ENCODE assay signal across 10 cellular contexts in the genomic region with DNA sequence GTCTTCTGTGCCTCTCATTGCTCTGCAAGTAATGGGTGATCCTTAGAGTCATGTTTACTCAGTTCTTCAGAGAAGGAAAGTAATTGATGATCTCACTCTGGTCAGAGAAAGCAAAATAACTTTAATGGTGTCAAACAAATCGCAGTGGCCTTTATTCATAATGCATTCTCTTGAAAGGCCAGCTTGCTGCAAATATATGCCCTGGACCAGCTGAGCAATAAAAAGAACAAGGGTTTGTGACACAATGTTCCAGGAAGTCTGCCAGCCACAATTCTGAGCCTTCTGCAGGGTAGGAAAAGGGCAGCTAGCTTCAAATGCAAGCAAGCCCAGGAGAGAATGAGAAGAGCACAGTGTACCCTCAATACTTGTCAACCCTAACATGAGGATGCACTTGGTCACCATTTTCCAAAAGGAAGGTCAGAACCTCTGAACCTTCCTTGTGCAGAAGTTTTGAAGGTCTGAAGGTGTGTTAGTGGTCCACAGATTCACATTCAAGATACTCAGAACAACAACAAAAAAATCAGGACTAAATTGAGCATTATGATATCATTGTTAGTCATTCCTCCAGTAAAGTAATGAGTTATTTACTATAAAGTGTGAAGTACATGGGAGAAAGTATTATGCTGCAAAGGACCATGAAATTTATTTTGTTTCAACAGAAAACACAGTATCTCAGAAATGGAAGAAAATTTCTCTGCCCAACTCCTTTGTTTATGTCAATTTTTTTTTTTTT.
DNase-seq lines count a peak whose midpoint lies in the region; ATAC-seq, FAIRE-seq and TF ChIP-seq lines count a peak whose summit lies in the region.
"Had no signal": no experiment of that assay in that cellular context is flagged by ENCODE, and none has a peak within 500 bp of the region (broad histone marks: within the 10 kb centered on the region; RNA-seq: fewer than 3 reads in every experiment).

No MANE protein-coding gene starts in this region.

- H3K27me3 ChIP-seq in adrenal gland = no peaks in the 10 kb centered on the region
- peaks cover 0 to 2% (median 0%) of the 10 kb centered on the region in 7 donors for H3K27me3 ChIP-seq in heart right ventricle
- no peaks in the 10 kb centered on the region for H3K27me3 ChIP-seq in skeletal muscle satellite cell (ENCODE audit: control insufficient read depth, insufficient read depth, low read length)
- H3K27me3 ChIP-seq in BE2C = no peaks in the 10 kb centered on the region
- H3K27me3 ChIP-seq in trophoblast cell (ENCODE audit: insufficient read depth, low read length) = no peaks in the 10 kb centered on the region

- H4K12ac ChIP-seq in trophoblast cell (ENCODE audit: low read depth, low read length) = no peak overlapping the region

- no peak overlapping the region for H4K8ac ChIP-seq in trophoblast cell (ENCODE audit: low read depth, low read length)

- no peak overlapping the region for H3K4me3 ChIP-seq in adrenal gland
- H3K4me3 ChIP-seq in heart right ventricle = no peak overlapping the region
- peak overlapping the region; percentile 27 for H3K4me3 ChIP-seq in skeletal muscle satellite cell (ENCODE audit: low read length)
- no peak overlapping the region for H3K4me3 ChIP-seq in BE2C (ENCODE audit: low read depth, low read length)
- no peak overlapping the region for H3K4me3 ChIP-seq in trophoblast cell (ENCODE audit: low read depth, low read length)

- peak overlapping the region; percentile 71 for H3K9ac ChIP-seq in skeletal muscle satellite cell (ENCODE audit: low read depth, low read length)
- H3K9ac ChIP-seq in trophoblast cell (ENCODE audit: low read length) = no peak overlapping the region

- ATAC-seq in heart right ventricle (peak in 5 of 8 donors; percentile 59 to 95 (median 87)), HG02763 (IDR thresholded peaks at IDR 0.05; ENCODE audit: unreplicated experiment) (no peak)

- H3K36me3 ChIP-seq in adrenal gland (replicated peaks in 1 of 2) = no peaks in the 10 kb centered on the region
- no peaks in the 10 kb centered on the region for H3K36me3 ChIP-seq in heart right ventricle
- no peaks in the 10 kb centered on the region for H3K36me3 ChIP-seq in skeletal muscle satellite cell (ENCODE audit: insufficient read depth, low read length)
- no peaks in the 10 kb centered on the region for H3K36me3 ChIP-seq in BE2C
- no peaks in the 10 kb centered on the region for H3K36me3 ChIP-seq in trophoblast cell (ENCODE audit: control insufficient read depth in 1 of 2, insufficient read depth in 2 of 2, low read length in 2 of 2)

- no peak overlapping the region for H2AFZ ChIP-seq in trophoblast cell (ENCODE audit: insufficient read depth, low read length, poor library complexity)

- H3K9me3 ChIP-seq in adrenal gland (replicated peaks in 1 of 3) (no peaks in the 10 kb centered on the region), heart right ventricle (peaks cover 0 to 14% (median 0%) of the 10 kb centered on the region in 11 donors), skeletal muscle satellite cell (replicated peaks; ENCODE audit: low read length) (no peaks in the 10 kb centered on the region), BE2C (no peaks in the 10 kb centered on the region), trophoblast cell (ENCODE audit: insufficient read depth, low read depth, low read length) (no peaks in the 10 kb centered on the region)

- no peak overlapping the region for H3K18ac ChIP-seq in trophoblast cell (ENCODE audit: low read length)

- FAIRE-seq in GM12892 (lab: Jason Lieb, UNC) = no peak

- peak overlapping the region; percentile 58 for H3K4me2 ChIP-seq in skeletal muscle satellite cell (ENCODE audit: low read length)
- no peak overlapping the region for H3K4me2 ChIP-seq in trophoblast cell (ENCODE audit: low read length)

- no peak overlapping the region for H2BK120ac ChIP-seq in trophoblast cell (ENCODE audit: insufficient read depth, low read length, poor library complexity)

- no peak overlapping the region for H3K4ac ChIP-seq in trophoblast cell (ENCODE audit: low read depth, low read length)

- no peak overlapping the region for H2BK5ac ChIP-seq in trophoblast cell (ENCODE audit: low read depth, low read length, poor library complexity)

- H3K27ac ChIP-seq in adrenal gland (peak overlapping the region in 2 of 5 donors; percentile 23 to 77), heart right ventricle (peak overlapping the region in 7 of 10 donors; percentile 4 to 71 (median 50)), trophoblast cell (ENCODE audit: low read depth, low read length) (no peak overlapping the region)

- no peak for TF ChIP-seq POLR2A in adrenal gland (IDR thresholded peaks at IDR 0.05)
- TF ChIP-seq POLR2A in GM12892 (IDR thresholded peaks at IDR 0.05; ENCODE audit: low read depth, low read length) = no peak

- 15 to 40% (median 31%) methylated on average over 1 of the region's 1 CpG for WGBS in adrenal gland, 4 donors
- 63 to 82% methylated on average over 1 of the region's 1 CpG for WGBS in heart right ventricle, 2 donors
- no CpG with 5 or more reads among the region's 1 CpG for WGBS in trophoblast cell (ENCODE audit: extremely low coverage, insufficient coverage, insufficient read length)

- no peak overlapping the region for H2AK5ac ChIP-seq in trophoblast cell (ENCODE audit: low read length)

- DNase-seq in GM03348 (ENCODE audit: low spot score) (peak; percentile 3), adrenal gland (peak; percentile 29 to 88 (median 53)), heart right ventricle (no peak), GM12892 (ENCODE audit: insufficient read length) (no peak), BE2C (no peak), trophoblast cell (no peak)
- DNase-seq: activated B cell treated with CpG ODN at 0.5 μM for 24 hours; activated naive CD4-positive, alpha-beta T cell treated with anti-CD3 and anti-CD28 coated beads for 36 hours had no signal

- no peak overlapping the region for H3K14ac ChIP-seq in trophoblast cell (ENCODE audit: low read length)

- TF ChIP-seq CTCF in adrenal gland (IDR thresholded peaks at IDR 0.05) = no peak
- no peak for TF ChIP-seq CTCF in heart right ventricle (IDR thresholded peaks at IDR 0.05)
- no peak for TF ChIP-seq CTCF in BE2C (IDR thresholded peaks at IDR 0.05; ENCODE audit: low read depth, low read length)

- H3K79me2 ChIP-seq in trophoblast cell (ENCODE audit: control insufficient read depth, insufficient read depth, low read length, poor library complexity) = no peaks in the 10 kb centered on the region

- intact Hi-C loops in adrenal gland (cut with DNase I) (no loop called here), heart right ventricle (cut with DNase I) (no loop called here)

- no peak overlapping the region for H2BK12ac ChIP-seq in trophoblast cell (ENCODE audit: low read length)

- no peak overlapping the region for H4K91ac ChIP-seq in trophoblast cell (ENCODE audit: low read depth, low read length)

- no peak overlapping the region for H3K23ac ChIP-seq in trophoblast cell (ENCODE audit: low read length)

- H3K79me1 ChIP-seq in trophoblast cell (ENCODE audit: low read length) = no peaks in the 10 kb centered on the region

- H3K4me1 ChIP-seq in adrenal gland (replicated peaks in 1 of 2) (no peaks in the 10 kb centered on the region), heart right ventricle (peaks cover 0 to 7% (median 0%) of the 10 kb centered on the region in 9 donors), skeletal muscle satellite cell (ENCODE audit: control insufficient read depth, insufficient read depth, low read length) (peaks cover 23% of the 10 kb centered on the region), BE2C (no peaks in the 10 kb centered on the region), trophoblast cell (ENCODE audit: control insufficient read depth in 1 of 2, insufficient read depth in 2 of 2, low read length in 2 of 2) (peaks cover 0 to 2% of the 10 kb centered on the region in 2 experiments)

Comparison
In these comparisons a context has a peak if more than half of its experiments do, and no peak if none do; other contexts are left out.
1. DNase-seq: peak in GM03348 (single experiment) and adrenal gland (7 of 7); none in heart right ventricle (0 of 2), GM12892 (single experiment), BE2C (single experiment) and trophoblast cell (0 of 2).